In genomic region chr3:56260262-56260661, GRCh38 we compare ENCODE assay signal across 17 cellular contexts.
DNase-seq lines count a peak whose midpoint lies in the region; ATAC-seq and TF ChIP-seq lines count a peak whose summit lies in the region.
"Had no signal": no experiment of that assay in that cellular context is flagged by ENCODE, and none has a peak within 500 bp of the region (broad histone marks: within the 10 kb centered on the region; RNA-seq: fewer than 3 reads in every experiment).

No MANE protein-coding gene starts in this region.

- H3K27me3 Mint-ChIP-seq in GM23338 (ENCODE audit: insufficient read depth, low read depth, poor library complexity), result peaks cover 3% of the 10 kb centered on the region
- H3K27me3 Mint-ChIP-seq in WTC11 (ENCODE audit: low read depth), result no peaks in the 10 kb centered on the region

- no peak overlapping the region for H3K4me3 Mint-ChIP-seq in GM23338
- H3K4me3 Mint-ChIP-seq in WTC11, result no peak overlapping the region
- H3K4me3 Mint-ChIP-seq: B cell; CD8-positive, alpha-beta T cell had no signal

- peaks cover 10% of the 10 kb centered on the region; the same call in 2 of the 3 replicates for H3K9me3 Mint-ChIP-seq in GM23338
- peaks cover 19% of the 10 kb centered on the region for H3K9me3 Mint-ChIP-seq in WTC11
- H3K9me3 Mint-ChIP-seq: CD8-positive, alpha-beta T cell had no signal

- no peaks in the 10 kb centered on the region for H4K20me1 ChIP-seq in GM23338 (replicated peaks; ENCODE audit: insufficient read depth)
- H4K20me1 ChIP-seq in osteoblast (ENCODE audit: insufficient read depth, low read length), result no peaks in the 10 kb centered on the region
- H4K20me1 ChIP-seq: BLaER1 treated with 17β-estradiol and CSF1 and Interleukin-3, amounts not matched to agents 10 nM and 100 nM had no signal

- H3K27ac ChIP-seq in GM23338 (ENCODE audit: low read depth), result no peak overlapping the region
- H3K27ac ChIP-seq in osteoblast (ENCODE audit: low read depth, low read length), result no peak overlapping the region
- H3K27ac ChIP-seq: BLaER1 treated with 17β-estradiol and CSF1 and Interleukin-3, amounts not matched to agents 10 nM and 100 nM; GM23248 had no signal

- H3K27me3 ChIP-seq in GM23338 (ENCODE audit: insufficient read depth) (no peaks in the 10 kb centered on the region), osteoblast (ENCODE audit: insufficient read depth, low read length) (no peaks in the 10 kb centered on the region)
- H3K27me3 ChIP-seq: BLaER1 treated with 17β-estradiol and CSF1 and Interleukin-3, amounts not matched to agents 10 nM and 100 nM had no signal

- ATAC-seq in GM23338 (peak; percentile 54), WTC11 (peak; percentile 65), GM19395 (IDR thresholded peaks at IDR 0.05; ENCODE audit: unreplicated experiment) (no peak)
- ATAC-seq: CD8-positive, alpha-beta T cell; HepG2 had no signal

- POLR2A ChIA-PET in WTC11 (lab: Charles Lee), result interaction anchor here (0.6 to 1.2 kb wide), 3 partner anchors 26 to 930 kb away, joined by 3 to 5 read pairs (median 3); no protein-coding TSS in a partner anchor

- H3K4me3 ChIP-seq in GM23338, result no peak overlapping the region
- H3K4me3 ChIP-seq in osteoblast (ENCODE audit: insufficient read depth, low read length), result no peak overlapping the region
- H3K4me3 ChIP-seq: BLaER1 treated with 17β-estradiol and CSF1 and Interleukin-3, amounts not matched to agents 10 nM and 100 nM; GM23248; HAP-1 had no signal

- H3K36me3 Mint-ChIP-seq in GM23338 (ENCODE audit: low read depth) (peaks cover 14% of the 10 kb centered on the region; the same call in 2 of the 3 replicates), WTC11 (peaks cover 13% of the 10 kb centered on the region)
- H3K36me3 Mint-ChIP-seq: CD8-positive, alpha-beta T cell had no signal

- CTCF ChIA-PET in WTC11 (lab: Charles Lee), result interaction anchor here (0.8 to 2.2 kb wide), 19 partner anchors 9 to 568 kb away, joined by 3 to 32 read pairs (median 4); partner anchors contain the start of gene CCDC66

- H3K27ac Mint-ChIP-seq in GM23338 (no peak overlapping the region), WTC11 (no peak overlapping the region)
- H3K27ac Mint-ChIP-seq: B cell; CD8-positive, alpha-beta T cell had no signal

- DNase-seq in GM23338 (ENCODE audit: low spot score), result peak; percentile 34
- peak; percentile 46 for DNase-seq in WTC11 (ENCODE audit: low spot score)
- peak; percentile 30 for DNase-seq in iPS-NIHi11 (ENCODE audit: low spot score)
- peak; percentile 19 for DNase-seq in osteoblast (ENCODE audit: insufficient read length, low spot score, missing footprints)
- no peak for DNase-seq in activated CD8-positive, alpha-beta memory T cell treated with anti-CD3 and anti-CD28 coated beads, Interleukin-2, amount 50 U/mL, for 48 hours
- DNase-seq in stimulated activated CD4-positive, alpha-beta T cell treated with anti-CD3 and anti-CD28 coated beads, Interleukin-4, amount 100 ng/mL, for 1 hour, result no peak
- DNase-seq: 8988T; Calu3; CD8-positive, alpha-beta T cell; DMS79 treated with DMSO at 0.1 percent for 48 hours; GF-D8; GM23248 had no signal

- no peak overlapping the region for H3K4me2 ChIP-seq in GM23338
- no peak overlapping the region for H3K4me2 ChIP-seq in osteoblast (ENCODE audit: insufficient read depth, low read length)
- H3K4me2 ChIP-seq: BLaER1 treated with 17β-estradiol and CSF1 and Interleukin-3, amounts not matched to agents 10 nM and 100 nM had no signal

- peak; percentile 45 to 51 for TF ChIP-seq CTCF in GM23338 (conservative IDR thresholded peaks at IDR 0.05; ENCODE audit: low read depth in 2 of 2)
- TF ChIP-seq CTCF in WTC11 (IDR thresholded peaks at IDR 0.05), result 0 out of 2 replicates have a peak, but pooled peaks have one; percentile 21
- no peak for TF ChIP-seq CTCF in osteoblast (IDR thresholded peaks at IDR 0.05; ENCODE audit: extremely low read depth, low read depth, low read length)

- H3K79me2 ChIP-seq in GM23338 (replicated peaks; ENCODE audit: insufficient read depth) (no peaks in the 10 kb centered on the region), osteoblast (ENCODE audit: insufficient read depth, low read length) (no peaks in the 10 kb centered on the region)

- H3K4me1 Mint-ChIP-seq in GM23338 (peaks cover 11% of the 10 kb centered on the region; the same call in 2 of the 3 replicates), WTC11 (peaks cover 19% of the 10 kb centered on the region)
- H3K4me1 Mint-ChIP-seq: B cell had no signal

- peaks cover 4% of the 10 kb centered on the region; the same call in 1 of the 2 replicates for H3K4me1 ChIP-seq in GM23338 (ENCODE audit: insufficient read depth)
- H3K4me1 ChIP-seq in osteoblast (ENCODE audit: insufficient read depth, low read length), result no peaks in the 10 kb centered on the region

- H3K9me2 ChIP-seq in GM23338 (ENCODE audit: insufficient read depth), result no peaks in the 10 kb centered on the region; the same call in 1 of the 2 replicates

- H3F3A ChIP-seq in GM23338 (replicated peaks; ENCODE audit: low read depth), result no peaks in the 10 kb centered on the region

- H3K36me3 ChIP-seq in GM23338 (ENCODE audit: insufficient read depth) (0 out of 2 replicates have a peak, but pooled peaks cover 4% of the 10 kb centered on the region), osteoblast (ENCODE audit: insufficient read depth, low read length) (no peaks in the 10 kb centered on the region)
- H3K36me3 ChIP-seq: BLaER1 treated with 17β-estradiol and CSF1 and Interleukin-3, amounts not matched to agents 10 nM and 100 nM; HAP-1 had no signal

- H3K9me3 ChIP-seq in osteoblast (ENCODE audit: low read depth, low read length), result no peaks in the 10 kb centered on the region
- H3K9me3 ChIP-seq: HAP-1 had no signal

- no peak overlapping the region for H2AFZ ChIP-seq in GM23338
- no peak overlapping the region for H2AFZ ChIP-seq in osteoblast (ENCODE audit: low read length)
- H2AFZ ChIP-seq: GM23248 had no signal

TF ChIP-seq in GM23338, 12 proteins besides CTCF, POLR2A, EP300 and RAD21 (continues in another document):
- TF ChIP-seq ZNF114 (CRISPR knock-in tag; IDR thresholded peaks at IDR 0.05) (no peak), CREB1 (CRISPR knock-in tag; IDR thresholded peaks at IDR 0.05; ENCODE audit: low read depth) (no peak), EZH2 (IDR thresholded peaks at IDR 0.05; ENCODE audit: low read depth, unreplicated experiment) (no peak), ETS1 (IDR thresholded peaks at IDR 0.05) (no peak), STAT1 (IDR thresholded peaks at IDR 0.05; ENCODE audit: unreplicated experiment) (no peak), ZNF331 (CRISPR knock-in tag; IDR thresholded peaks at IDR 0.05; ENCODE audit: low read depth) (no peak), JUNB (IDR thresholded peaks at IDR 0.05; ENCODE audit: unreplicated experiment) (no peak)

TF ChIP-seq in WTC11, 78 proteins besides CTCF, POLR2A, EP300 and RAD21:
- TF ChIP-seq ZNF219 (CRISPR knock-in tag; IDR thresholded peaks at IDR 0.05; ENCODE audit: borderline replicate concordance), result no peak
- no peak for TF ChIP-seq NR3C1 (CRISPR knock-in tag; conservative IDR thresholded peaks at IDR 0.05; ENCODE audit: low read depth)
- TF ChIP-seq ATF3 (CRISPR knock-in tag; conservative IDR thresholded peaks at IDR 0.05), result no peak
- no peak for TF ChIP-seq ZMAT4 (CRISPR knock-in tag; IDR thresholded peaks at IDR 0.05)
- no peak for TF ChIP-seq MYBL2 (CRISPR knock-in tag; IDR thresholded peaks at IDR 0.05)
- no peak for TF ChIP-seq NFATC4 (CRISPR knock-in tag; IDR thresholded peaks at IDR 0.05)
- TF ChIP-seq ZBTB43 (CRISPR knock-in tag; IDR thresholded peaks at IDR 0.05), result no peak
- no peak for TF ChIP-seq ESRRA (CRISPR knock-in tag; IDR thresholded peaks at IDR 0.05; ENCODE audit: borderline replicate concordance)
- no peak for TF ChIP-seq CREB1 (CRISPR knock-in tag; IDR thresholded peaks at IDR 0.05)
TF ChIP-seq in WTC11: peak in this region for 0.

Comparison
In these comparisons a context has a peak if more than half of its experiments do, and no peak if none do; other contexts are left out.
1. DNase-seq: peak in GM23338 (single experiment), WTC11 (single experiment), iPS-NIHi11 (single experiment) and osteoblast (single experiment); none in activated CD8-positive, alpha-beta memory T cell treated with anti-CD3 and anti-CD28 coated beads, Interleukin-2, amount 50 U/mL, for 48 hours (single experiment) and stimulated activated CD4-positive, alpha-beta T cell treated with anti-CD3 and anti-CD28 coated beads, Interleukin-4, amount 100 ng/mL, for 1 hour (single experiment).